13 cellular contexts compared by ENCODE assay signal in genomic region chr14:93683241-93683640, GRCh38.
DNase-seq lines count a peak whose midpoint lies in the region; ATAC-seq and TF ChIP-seq lines count a peak whose summit lies in the region.
"Had no signal": no experiment of that assay in that cellular context is flagged by ENCODE, and none has a peak within 500 bp of the region (broad histone marks: within the 10 kb centered on the region; RNA-seq: fewer than 3 reads in every experiment).

No MANE protein-coding gene starts in this region.

- ATAC-seq in GM21786 (IDR thresholded peaks at IDR 0.05; ENCODE audit: unreplicated experiment): no peak
- no peak for ATAC-seq in HG03342 (IDR thresholded peaks at IDR 0.05; ENCODE audit: unreplicated experiment)
- ATAC-seq: naive thymus-derived CD4-positive, alpha-beta T cell; PC-3 had no signal

- H3K9me3 Mint-ChIP-seq in glutamatergic neuron (ENCODE audit: unreplicated experiment): no peaks in the 10 kb centered on the region
- H3K9me3 Mint-ChIP-seq: naive thymus-derived CD4-positive, alpha-beta T cell had no signal

- H3K4me3 ChIP-seq in HFF-Myc (replicated peaks; ENCODE audit: low read depth, low read length): no peak overlapping the region
- H3K4me3 ChIP-seq: esophagus squamous epithelium had no signal

- H3K27ac Mint-ChIP-seq in glutamatergic neuron (ENCODE audit: unreplicated experiment): no peak overlapping the region
- H3K27ac Mint-ChIP-seq: naive thymus-derived CD4-positive, alpha-beta T cell had no signal

- no peak overlapping the region for H3K4me3 Mint-ChIP-seq in glutamatergic neuron (ENCODE audit: unreplicated experiment)
- H3K4me3 Mint-ChIP-seq: naive thymus-derived CD4-positive, alpha-beta T cell had no signal

- TF ChIP-seq CTCF in HFF-Myc (IDR thresholded peaks at IDR 0.05; ENCODE audit: low read depth, low read length, missing control alignments) (no peak), glutamatergic neuron (IDR thresholded peaks at IDR 0.05; ENCODE audit: partially characterized antibody, unreplicated experiment) (no peak)

- peaks cover 3% of the 10 kb centered on the region for H3K36me3 Mint-ChIP-seq in glutamatergic neuron (ENCODE audit: unreplicated experiment)
- H3K36me3 Mint-ChIP-seq: naive thymus-derived CD4-positive, alpha-beta T cell had no signal

- H3K27me3 Mint-ChIP-seq in glutamatergic neuron (ENCODE audit: unreplicated experiment): no peaks in the 10 kb centered on the region

- peak; percentile 84 for DNase-seq in Daoy (ENCODE audit: low read depth)
- peak; percentile 0 for DNase-seq in HFF-Myc (ENCODE audit: extremely low read depth, low read depth)
- peak; percentile 52 for DNase-seq in OCI-M1 (lab: John Stamatoyannopoulos, UW)
- peak; percentile 54 for DNase-seq in glutamatergic neuron
- DNase-seq in AG08395 (ENCODE audit: low spot score): no peak
- DNase-seq in DMS114 treated with DMSO at 0.1 percent for 48 hours (lab: John Stamatoyannopoulos, UW; ENCODE audit: unreplicated experiment): no peak
- DNase-seq: activated CD4-positive, CD25-positive, alpha-beta regulatory T cell; COR-L47; esophagus squamous epithelium; naive thymus-derived CD4-positive, alpha-beta T cell; PC-3 had no signal

- no peaks in the 10 kb centered on the region for H3K4me1 Mint-ChIP-seq in glutamatergic neuron (ENCODE audit: low read depth, unreplicated experiment)
- H3K4me1 Mint-ChIP-seq: naive thymus-derived CD4-positive, alpha-beta T cell had no signal

Comparison
In these comparisons a context has a peak if more than half of its experiments do, and no peak if none do; other contexts are left out.
1. DNase-seq: peak in Daoy (single experiment), HFF-Myc (single experiment), OCI-M1 (single experiment) and glutamatergic neuron (single experiment); none in AG08395 (single experiment) and DMS114 treated with DMSO at 0.1 percent for 48 hours (single experiment).